8 cellular contexts compared by ENCODE assay signal in the genomic region with DNA sequence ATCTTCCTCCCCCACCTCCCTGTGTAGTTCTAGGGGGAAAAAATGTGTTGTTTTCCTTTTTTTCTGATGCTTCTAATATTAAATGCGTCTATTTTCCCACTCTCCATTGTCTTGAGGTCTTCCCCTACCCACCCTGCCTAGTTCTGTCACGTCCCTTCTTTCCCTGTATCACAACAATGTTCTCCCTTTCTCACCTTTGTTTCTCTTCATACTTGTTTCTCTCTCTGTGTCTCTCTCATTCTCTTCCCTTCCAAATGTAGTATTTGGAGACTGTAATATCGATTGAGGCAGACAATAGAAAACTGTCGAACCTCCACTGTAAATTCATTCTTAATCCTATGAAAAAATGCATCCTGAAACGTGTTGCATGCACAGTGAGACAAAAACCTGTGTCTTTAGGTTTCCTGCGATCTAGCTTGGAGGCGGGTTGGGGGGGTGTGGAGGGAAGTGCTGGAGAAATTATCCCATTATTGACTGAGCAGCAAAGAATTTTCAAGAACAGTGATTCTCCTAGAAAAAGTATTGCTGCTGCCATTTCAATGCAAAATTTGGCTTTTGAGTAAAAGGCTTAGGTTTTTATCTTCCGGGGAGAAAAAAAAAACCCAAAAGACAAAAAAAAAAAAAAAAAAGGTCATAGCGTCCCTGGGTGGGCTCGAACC. TPM values are rescaled to one million over a fixed set of nuclear protein-coding genes. Genes with fewer than 3 reads are reported as not detected.
DNase-seq lines count a peak whose midpoint lies in the region; ATAC-seq and TF ChIP-seq lines count a peak whose summit lies in the region.

No MANE protein-coding gene starts in this region.

- H3K9me2 ChIP-seq in OCI-LY7 (ENCODE audit: insufficient read depth, low read length): no peaks in the 10 kb centered on the region

- POLR2A ChIA-PET in OCI-LY7 (lab: Charles Lee): interaction anchor here (0.5 to 1.5 kb wide), 6 partner anchors 15 to 1434 kb away, joined by 3 to 5 read pairs (median 4); partner anchors contain the start of genes PIP4K2B and RPL23

- CTCF ChIA-PET in OCI-LY7 (lab: Charles Lee; ENCODE audit: unreplicated experiment): no interaction called here

- H3K9me3 ChIP-seq in cardiac muscle cell (ENCODE audit: low read depth): no peaks in the 10 kb centered on the region
- H3K9me3 ChIP-seq in OCI-LY7 (ENCODE audit: low read length): no peaks in the 10 kb centered on the region
- no peaks in the 10 kb centered on the region for H3K9me3 ChIP-seq in psoas muscle

- DNase-seq in cardiac muscle cell (ENCODE audit: low read depth in 1 of 2, low spot score in 1 of 2) (peak in 1 of 2 donors; percentile 40), cardiac septum (ENCODE audit: low spot score) (no peak), OCI-LY7 (ENCODE audit: low spot score) (no peak), psoas muscle (no peak), activated gamma-delta T cell (lab: John Stamatoyannopoulos, UW) (no peak)
- DNase-seq in effector memory CD8-positive, alpha-beta T cell: no peak

- peaks cover 41% of the 10 kb centered on the region for H3K36me3 Mint-ChIP-seq in effector memory CD8-positive, alpha-beta T cell (ENCODE audit: insufficient read depth)

- H3K4me2 ChIP-seq in OCI-LY7 (ENCODE audit: low read length): peak overlapping the region; percentile 81

- BruUV-seq in OCI-LY7 (replicated peaks; lab: Mats Ljungman, UMichigan): no TSS peak

- H3K79me2 ChIP-seq in OCI-LY7 (ENCODE audit: insufficient read depth, low read depth, low read length): peaks cover 33% of the 10 kb centered on the region

- H3K27me3 ChIP-seq in cardiac muscle cell: no peaks in the 10 kb centered on the region
- peaks cover 0 to 52% (median 8%) of the 10 kb centered on the region in 3 donors for H3K27me3 ChIP-seq in psoas muscle (ENCODE audit: insufficient read depth in 3 of 3, low read length in 2 of 3)

- H3K27me3 Mint-ChIP-seq in effector memory CD8-positive, alpha-beta T cell: peaks cover 29 to 45% of the 10 kb centered on the region in 2 donors

- TF ChIP-seq CTCF in cardiac muscle cell (IDR thresholded peaks at IDR 0.05; ENCODE audit: low read depth, low read length) (no peak), OCI-LY7 (conservative IDR thresholded peaks at IDR 0.05; ENCODE audit: low read length) (no peak), psoas muscle (IDR thresholded peaks at IDR 0.05) (no peak)

- H3K4me3 ChIP-seq in cardiac muscle cell (peak overlapping the region; percentile 97), OCI-LY7 (ENCODE audit: low read depth, low read length, poor library complexity, severe bottlenecking) (peak overlapping the region; percentile 79), psoas muscle (peak overlapping the region; percentile 79)

- H3K36me3 ChIP-seq in cardiac muscle cell (peaks cover 4% of the 10 kb centered on the region), OCI-LY7 (ENCODE audit: insufficient read depth, low read length) (peaks cover 25% of the 10 kb centered on the region), psoas muscle (ENCODE audit: insufficient read depth in 1 of 2, low read depth in 1 of 2) (peaks cover 3 to 27% of the 10 kb centered on the region in 2 donors)

- WGBS in psoas muscle, 3 donors: 15 to 21% (median 17%) methylated on average over 10 of the region's 10 CpGs

- H2AFZ ChIP-seq in OCI-LY7 (ENCODE audit: low read length): peak overlapping the region; percentile 64; the same call in 1 of the 2 replicates

- H3K4me1 ChIP-seq in cardiac muscle cell (ENCODE audit: low read depth) (peaks cover 13% of the 10 kb centered on the region), OCI-LY7 (ENCODE audit: insufficient read depth, low read length, poor library complexity, severe bottlenecking) (peaks cover 40% of the 10 kb centered on the region), psoas muscle (peaks cover 32% of the 10 kb centered on the region)

- peaks cover 29 to 49% of the 10 kb centered on the region in 2 donors for H3K4me1 Mint-ChIP-seq in effector memory CD8-positive, alpha-beta T cell (ENCODE audit: low read depth in 2 of 2)

- peak overlapping the region; percentile 92 to 100 for H3K27ac Mint-ChIP-seq in effector memory CD8-positive, alpha-beta T cell

- peak overlapping the region; percentile 86 to 90 for H3K4me3 Mint-ChIP-seq in effector memory CD8-positive, alpha-beta T cell

- ATAC-seq in effector memory CD8-positive, alpha-beta T cell (replicated peaks): no peak
- no peak for ATAC-seq in psoas muscle
- no peak for ATAC-seq in HG03469 (IDR thresholded peaks at IDR 0.05; ENCODE audit: unreplicated experiment)
- no peak for ATAC-seq in GM18870 (IDR thresholded peaks at IDR 0.05; ENCODE audit: unreplicated experiment)

- intact Hi-C loops in cardiac septum (cut with DNase I) (loop anchor here (2.0 kb wide), 2 partner anchors 20 to 48 kb away; partner anchors contain the start of gene CISD3), OCI-LY7 (cut with micrococcal nuclease; ENCODE audit: unreplicated experiment) (loop anchor here (5.0 kb wide), 2 partner anchors 101 to 401 kb away; partner anchors contain the start of genes PLXDC1 and RPL23), psoas muscle (cut with DNase I) (loop anchor here in 1 of 2 donors (5.0 to 10.0 kb wide), 2 partner anchors 74 to 401 kb away; partner anchors contain the start of genes CWC25 and PLXDC1)

- no peak overlapping the region for H3K27ac ChIP-seq in cardiac muscle cell
- H3K27ac ChIP-seq in OCI-LY7 (ENCODE audit: low read depth, low read length, poor library complexity, severe bottlenecking): peak overlapping the region; percentile 76
- no peak overlapping the region for H3K27ac ChIP-seq in psoas muscle

- H4K20me1 ChIP-seq in OCI-LY7 (ENCODE audit: insufficient read depth, low read length): no peaks in the 10 kb centered on the region

- H3K9me3 Mint-ChIP-seq in effector memory CD8-positive, alpha-beta T cell: no peaks in the 10 kb centered on the region

RNA-seq across cellular contexts. Expression of gene PSMB3, which starts 1.3 kb away (rescaled TPM):
- total RNA-seq in cardiac muscle cell (166 and 188 TPM in 2 replicates), cardiac septum (141 TPM), OCI-LY7 (2022) (231 and 246 TPM in 2 replicates), psoas muscle (100 to 1,000 TPM; 112 to 209 (median 184) TPM)
- polyA plus RNA-seq in cardiac muscle cell (333 and 379 TPM in 2 replicates), psoas muscle (100 to 1,000 TPM; 286 to 463 (median 332) TPM)
- 290 and 348 TPM in 2 replicates for total RNA-seq in OCI-LY7 (2014; rRNA removed; shearing (Covaris generic))

RNA-seq across cellular contexts. Expression of gene PCGF2, which starts 3.1 kb away (rescaled TPM):
- total RNA-seq in cardiac muscle cell (14.4 and 21.7 TPM in 2 replicates), cardiac septum (29.3 TPM), OCI-LY7 (2022) (40.0 and 47.3 TPM in 2 replicates), psoas muscle (10 to 100 TPM in 1 of 4 donors, 1 to 10 TPM in 3; 7.1 to 10.8 (median 7.5) TPM)
- polyA plus RNA-seq in cardiac muscle cell (10.7 and 12.2 TPM in 2 replicates), psoas muscle (1 to 10 TPM; 3.3 to 5.8 (median 5.1) TPM)
- total RNA-seq in OCI-LY7 (2014; rRNA removed; shearing (Covaris generic)): 8.9 and 12.8 TPM in 2 replicates

RNA-seq across cellular contexts. Expression of gene CISD3, which starts 21.1 kb away (rescaled TPM):
- total RNA-seq in cardiac muscle cell: 4.9 and 7.4 TPM in 2 replicates
- 20.6 and 29.7 TPM in 2 replicates for polyA plus RNA-seq in cardiac muscle cell
- 67.1 TPM for total RNA-seq in cardiac septum
- 11.4 and 13.4 TPM in 2 replicates for total RNA-seq in OCI-LY7 (2014; rRNA removed; shearing (Covaris generic))
- 24.9 and 25.1 TPM in 2 replicates for total RNA-seq in OCI-LY7 (2022)
- 10 to 100 TPM; 29.9 to 45.5 (median 37.4) TPM for total RNA-seq in psoas muscle
- 10 to 100 TPM; 39.6 to 83.6 (median 41.5) TPM for polyA plus RNA-seq in psoas muscle

RNA-seq across cellular contexts. Expression of gene MLLT6, which starts 46.2 kb away (rescaled TPM):
- total RNA-seq in cardiac muscle cell (48.4 and 75.8 TPM in 2 replicates), cardiac septum (92.2 TPM), OCI-LY7 (2022) (174 and 175 TPM in 2 replicates), psoas muscle (100 to 1,000 TPM in 1 of 4 donors, 10 to 100 TPM in 3; 78.5 to 120 (median 84.9) TPM)
- polyA plus RNA-seq in cardiac muscle cell (10.5 and 17.4 TPM in 2 replicates), psoas muscle (10 to 100 TPM; 16.3 to 50.2 (median 25.5) TPM)
- total RNA-seq in OCI-LY7 (2014; rRNA removed; shearing (Covaris generic)): 81.7 and 94.9 TPM in 2 replicates

RNA-seq across cellular contexts. Expression of gene PIP4K2B, which starts 48.1 kb away (rescaled TPM):
- total RNA-seq in cardiac muscle cell (98.7 and 116 TPM in 2 replicates), cardiac septum (48.4 TPM), OCI-LY7 (2022) (37.8 and 38.6 TPM in 2 replicates), psoas muscle (10 to 100 TPM; 61.2 to 66.7 (median 63.8) TPM)
- polyA plus RNA-seq in cardiac muscle cell (17.4 and 23.3 TPM in 2 replicates), psoas muscle (10 to 100 TPM; 19.3 to 72.6 (median 26.5) TPM)
- 23.6 and 33.0 TPM in 2 replicates for total RNA-seq in OCI-LY7 (2014; rRNA removed; shearing (Covaris generic))
